ENCODE assay signal across 15 cellular contexts in the genomic region with DNA sequence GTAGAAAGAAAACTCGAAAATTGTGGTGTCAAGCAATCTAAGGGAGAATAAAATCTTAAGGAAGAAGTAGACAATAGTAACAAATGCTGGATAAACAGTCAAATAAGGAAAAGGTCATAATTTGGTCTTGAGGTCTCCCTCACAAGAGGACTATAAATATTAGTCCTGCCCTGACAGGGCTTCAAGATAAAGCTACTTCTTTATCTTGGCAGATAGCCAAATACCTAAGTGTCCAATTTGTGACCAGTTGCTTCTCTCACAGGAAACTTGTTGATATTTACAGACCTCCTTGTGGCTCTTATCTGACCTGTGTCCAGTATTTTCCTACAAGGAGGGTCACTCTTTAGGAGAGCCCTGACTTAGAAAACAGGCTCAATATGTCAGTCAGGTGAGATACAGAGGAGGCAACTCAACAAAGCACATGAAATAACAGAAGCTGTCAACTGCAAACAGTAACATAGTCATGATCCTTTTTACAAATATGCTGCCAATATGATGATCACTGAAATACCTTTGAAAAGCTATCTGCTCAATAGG.
"Had no signal": no experiment of that assay in that cellular context is flagged by ENCODE, and none has a peak within 500 bp of the region (broad histone marks: within the 10 kb centered on the region; RNA-seq: fewer than 3 reads in every experiment).

No MANE protein-coding gene starts in this region.

- H3K27me3 ChIP-seq: body of pancreas, pancreas, upper lobe of right lung had no signal

- H3K4me3 ChIP-seq: body of pancreas, pancreas, thoracic aorta, upper lobe of right lung had no signal

- H3K27ac ChIP-seq: body of pancreas, pancreas, thoracic aorta, upper lobe of right lung had no signal

- H3K36me3 ChIP-seq: pancreas, thoracic aorta, upper lobe of right lung had no signal

- ATAC-seq: activated T-cell treated with anti-CD3 and anti-CD28 coated beads, Interleukin-2, amount 50 U/mL, for 72 hours; body of pancreas; left colon; upper lobe of right lung had no signal

- FAIRE-seq: frontal cortex, pancreas had no signal

- H3K4me1 ChIP-seq: body of pancreas, upper lobe of right lung had no signal

- DNase-seq: activated CD4-positive, alpha-beta T cell treated with anti-CD3 and anti-CD28 coated beads, Interleukin-2, amount 10 ng/mL, durations not matched to agents 7 days and 5 days; activated CD8-positive, alpha-beta memory T cell treated with anti-CD3 and anti-CD28 coated beads, Interleukin-2, amount 50 U/mL, for 48 hours; activated gamma-delta T cell; activated T-cell treated with anti-CD3 and anti-CD28 coated beads, Interleukin-2, amount 50 U/mL, for 72 hours; amniotic stem cell; body of pancreas; cortex of kidney; effector CD8-positive, alpha-beta T cell; head of caudate nucleus; left colon; naive B cell; pancreas; upper lobe of right lung had no signal

- H3K9me3 ChIP-seq: body of pancreas, pancreas, thoracic aorta, upper lobe of right lung had no signal
